ENCODE assay signal across 14 cellular contexts in genomic region chr5:14261237-14261636, GRCh38.
A peak's percentile ranks its signal among the peaks of the same experiment; 100 is the strongest.
DNase-seq lines count a peak whose midpoint lies in the region; ATAC-seq and TF ChIP-seq lines count a peak whose summit lies in the region.
"Had no signal": no experiment of that assay in that cellular context is flagged by ENCODE, and none has a peak within 500 bp of the region (broad histone marks: within the 10 kb centered on the region; RNA-seq: fewer than 3 reads in every experiment).

No MANE protein-coding gene starts in this region.

- H3K4me1 Mint-ChIP-seq in H9: peaks cover 84 to 91% of the 10 kb centered on the region in 2 experiments
- peaks cover 53% of the 10 kb centered on the region for H3K4me1 Mint-ChIP-seq in memory B cell
- H3K4me1 Mint-ChIP-seq in activated CD4-positive, alpha-beta T cell treated with anti-CD3 and anti-CD28 coated beads, Interleukin-2, amount 10 ng/mL, durations not matched to agents 24 days and 14 days: peaks cover 8% of the 10 kb centered on the region

- H4K5ac ChIP-seq in H9 (ENCODE audit: insufficient read length, low read depth, low read length): no peak overlapping the region

- no peak overlapping the region for H2BK15ac ChIP-seq in H9 (ENCODE audit: low read depth, low read length)

- no peaks in the 10 kb centered on the region for H3K23me2 ChIP-seq in H9 (ENCODE audit: insufficient read length, low read depth, low read length, poor library complexity, severe bottlenecking)

- H3K4me3 Mint-ChIP-seq in H9 (peak overlapping the region in 1 of 2 experiments; percentile 45; a peak in 1 of 5 replicates), memory B cell (peak overlapping the region; percentile 5)
- H3K4me3 Mint-ChIP-seq in activated CD4-positive, alpha-beta T cell treated with anti-CD3 and anti-CD28 coated beads, Interleukin-2, amount 10 ng/mL, durations not matched to agents 24 days and 14 days: no peak overlapping the region
- H3K4me3 Mint-ChIP-seq: activated CD4-positive, alpha-beta T cell treated with anti-CD3 and anti-CD28 coated beads for 36 hours had no signal

- H3T11ph ChIP-seq in H9 (ENCODE audit: low read length): no peak overlapping the region

- peaks cover 49 to 100% (median 90%) of the 10 kb centered on the region in 10 experiments for H3K4me1 ChIP-seq in BLaER1 treated with 17β-estradiol and CSF1 and Interleukin-3, amounts not matched to agents 10 nM and 100 nM
- peaks cover 41% of the 10 kb centered on the region for H3K4me1 ChIP-seq in H9 (ENCODE audit: insufficient read depth, low read length)

- H2BK20ac ChIP-seq in H9 (ENCODE audit: low read depth, low read length, poor library complexity, severe bottlenecking): no peak overlapping the region

- no peak for TF ChIP-seq CTCF in H9 (conservative IDR thresholded peaks at IDR 0.05)

- H3K79me1 ChIP-seq in H9 (ENCODE audit: insufficient read depth, low read depth, low read length, poor library complexity, severe bottlenecking): no peaks in the 10 kb centered on the region

- H3K36me3 Mint-ChIP-seq in H9 (ENCODE audit: insufficient read depth in 1 of 3, low read depth in 3 of 3) (peaks cover under 1% of the 10 kb centered on the region in 3 experiments; a peak in 3 of 7 replicates), memory B cell (peaks cover 1% of the 10 kb centered on the region)
- H3K36me3 Mint-ChIP-seq in activated CD4-positive, alpha-beta T cell treated with anti-CD3 and anti-CD28 coated beads, Interleukin-2, amount 10 ng/mL, durations not matched to agents 24 days and 14 days (ENCODE audit: low read depth): no peaks in the 10 kb centered on the region

- peaks cover under 1 to 12% (median 8%) of the 10 kb centered on the region in 11 experiments for H3K9me3 ChIP-seq in BLaER1 treated with 17β-estradiol and CSF1 and Interleukin-3, amounts not matched to agents 10 nM and 100 nM (replicated peaks in 1 of 11)
- no peaks in the 10 kb centered on the region for H3K9me3 ChIP-seq in H9 (ENCODE audit: control insufficient read depth, low read depth, low read length)

- no peaks in the 10 kb centered on the region for H3K27me3 ChIP-seq in BLaER1 treated with 17β-estradiol and CSF1 and Interleukin-3, amounts not matched to agents 10 nM and 100 nM
- H3K27me3 ChIP-seq in H9 (ENCODE audit: insufficient read depth, low read length): no peaks in the 10 kb centered on the region
- H3K27me3 ChIP-seq: heart left ventricle had no signal

- peaks cover 19% of the 10 kb centered on the region; the same call in 1 of the 2 replicates for H3K79me2 ChIP-seq in H9 (ENCODE audit: insufficient read depth, low read length)

- ATAC-seq in memory B cell (ENCODE audit: low read depth) (no peak), HG03097 (IDR thresholded peaks at IDR 0.05; ENCODE audit: low FRiP score, unreplicated experiment) (no peak), HG03108 (IDR thresholded peaks at IDR 0.05; ENCODE audit: unreplicated experiment) (no peak)
- ATAC-seq: activated CD4-positive, alpha-beta T cell treated with anti-CD3 and anti-CD28 coated beads for 36 hours; heart left ventricle; left lobe of liver had no signal

- H3K27ac Mint-ChIP-seq in H9 (peak overlapping the region; percentile 80 to 94 (median 88)), memory B cell (peak overlapping the region; percentile 77)
- no peak overlapping the region for H3K27ac Mint-ChIP-seq in activated CD4-positive, alpha-beta T cell treated with anti-CD3 and anti-CD28 coated beads, Interleukin-2, amount 10 ng/mL, durations not matched to agents 24 days and 14 days
- H3K27ac Mint-ChIP-seq: activated CD4-positive, alpha-beta T cell treated with anti-CD3 and anti-CD28 coated beads for 36 hours; activated T-helper 2 cell treated with anti-CD3 and anti-CD28 coated beads, Interferon-gamma antibody, Interleukin-2, Interleukin-4, amounts not matched to agents 10 μg/mL and 5 μg/mL and 100 μg/mL, durations not matched to agents 14 hours and 24 hours and 36 hours had no signal

- peak overlapping the region in 5 of 11 experiments; percentile 11 to 35 (median 20); a peak in 7 of 22 replicates for H3K27ac ChIP-seq in BLaER1 treated with 17β-estradiol and CSF1 and Interleukin-3, amounts not matched to agents 10 nM and 100 nM
- H3K27ac ChIP-seq in H9 (ENCODE audit: insufficient read length, low read depth, low read length): no peak overlapping the region

- H3K9me3 Mint-ChIP-seq in H9 (no peaks in the 10 kb centered on the region), memory B cell (peaks cover under 1% of the 10 kb centered on the region)
- H3K9me3 Mint-ChIP-seq in activated CD4-positive, alpha-beta T cell treated with anti-CD3 and anti-CD28 coated beads, Interleukin-2, amount 10 ng/mL, durations not matched to agents 24 days and 14 days: no peaks in the 10 kb centered on the region

- no peak overlapping the region for H2BK120ac ChIP-seq in H9 (ENCODE audit: low read depth, low read length, poor library complexity, severe bottlenecking)

- WGBS in H9 (ENCODE audit: extremely low coverage, insufficient read length, low lambda C conversion rate): no CpG with 5 or more reads among the region's 5 CpGs

- no peak for DNase-seq in H9
- peak; percentile 62 for DNase-seq in NCI-H82 (lab: John Stamatoyannopoulos, UW)
- no peak for DNase-seq in memory B cell (ENCODE audit: low spot score in 2 of 2)
- DNase-seq in activated CD4-positive, CD25-positive, alpha-beta regulatory T cell treated with anti-CD3 and anti-CD28 coated beads, Interleukin-2, amount 50 U/mL, for 72 hours: no peak
- DNase-seq in activated CD4-positive, alpha-beta T cell treated with anti-CD3 and anti-CD28 coated beads, Interleukin-2, amount 10 ng/mL, durations not matched to agents 24 days and 14 days: no peak
- DNase-seq: activated CD4-positive, alpha-beta T cell treated with anti-CD3 and anti-CD28 coated beads for 36 hours; heart left ventricle; NCI-H1436 treated with DMSO at 0.1 percent for 48 hours; nucleus accumbens had no signal

- peak overlapping the region; percentile 28 to 88 (median 63) for H3K4me2 ChIP-seq in BLaER1 treated with 17β-estradiol and CSF1 and Interleukin-3, amounts not matched to agents 10 nM and 100 nM
- no peak overlapping the region for H3K4me2 ChIP-seq in H9 (ENCODE audit: insufficient read depth, insufficient read length, low read length)

- peak overlapping the region in 4 of 11 experiments; percentile 5 to 18 (median 10); a peak in 3 of 22 replicates for H3K9ac ChIP-seq in BLaER1 treated with 17β-estradiol and CSF1 and Interleukin-3, amounts not matched to agents 10 nM and 100 nM
- H3K9ac ChIP-seq in H9 (ENCODE audit: extremely low read depth, insufficient read length, low read length): no peak overlapping the region

- peaks cover 64 to 98% (median 89%) of the 10 kb centered on the region in 11 experiments for H4K20me1 ChIP-seq in BLaER1 treated with 17β-estradiol and CSF1 and Interleukin-3, amounts not matched to agents 10 nM and 100 nM
- H4K20me1 ChIP-seq in H9 (ENCODE audit: control insufficient read depth, insufficient read depth, insufficient read length): no peaks in the 10 kb centered on the region

- H3K27me3 Mint-ChIP-seq in H9 (ENCODE audit: low read depth) (no peaks in the 10 kb centered on the region), memory B cell (no peaks in the 10 kb centered on the region)
- H3K27me3 Mint-ChIP-seq in activated CD4-positive, alpha-beta T cell treated with anti-CD3 and anti-CD28 coated beads, Interleukin-2, amount 10 ng/mL, durations not matched to agents 24 days and 14 days: peaks cover 22% of the 10 kb centered on the region

- no peak overlapping the region for H3K14ac ChIP-seq in H9 (ENCODE audit: insufficient read depth, low read length)

- no peak overlapping the region for H3K56ac ChIP-seq in H9 (ENCODE audit: insufficient read length, low read depth, low read length)

- peak overlapping the region; percentile 38 for H3K18ac ChIP-seq in H9 (ENCODE audit: insufficient read length, low read depth, low read length)

- no peak overlapping the region for H2AK5ac ChIP-seq in H9 (ENCODE audit: insufficient read length, low read length)

- no peak overlapping the region for H3K23ac ChIP-seq in H9 (ENCODE audit: insufficient read length, low read depth, low read length)

- H4K91ac ChIP-seq in H9 (ENCODE audit: insufficient read length, low read depth, low read length): no peak overlapping the region

- no peak overlapping the region for H2BK12ac ChIP-seq in H9 (ENCODE audit: insufficient read length, low read depth, low read length)

- intact Hi-C loops in activated CD4-positive, alpha-beta T cell treated with anti-CD3 and anti-CD28 coated beads, Interleukin-2, amount 10 ng/mL, durations not matched to agents 24 days and 14 days (cut with micrococcal nuclease): no loop called here

- no peak overlapping the region for H3K4me3 ChIP-seq in BLaER1 treated with 17β-estradiol and CSF1 and Interleukin-3, amounts not matched to agents 10 nM and 100 nM
- H3K4me3 ChIP-seq: heart left ventricle had no signal

- no peak overlapping the region for H2AFZ ChIP-seq in H9 (ENCODE audit: low read length)

- H3K4ac ChIP-seq in H9 (ENCODE audit: low read depth, low read length): no peak overlapping the region

- no peak overlapping the region for H2BK5ac ChIP-seq in H9 (ENCODE audit: insufficient read length, low read length)

- no peak overlapping the region for H4K8ac ChIP-seq in H9 (replicated peaks; ENCODE audit: insufficient read length, low read depth, low read length)

- peaks cover 0 to 10% (median 3%) of the 10 kb centered on the region in 11 experiments; a peak in 17 of 22 replicates for H3K36me3 ChIP-seq in BLaER1 treated with 17β-estradiol and CSF1 and Interleukin-3, amounts not matched to agents 10 nM and 100 nM
- H3K36me3 ChIP-seq: heart left ventricle had no signal
